In the genomic region with DNA sequence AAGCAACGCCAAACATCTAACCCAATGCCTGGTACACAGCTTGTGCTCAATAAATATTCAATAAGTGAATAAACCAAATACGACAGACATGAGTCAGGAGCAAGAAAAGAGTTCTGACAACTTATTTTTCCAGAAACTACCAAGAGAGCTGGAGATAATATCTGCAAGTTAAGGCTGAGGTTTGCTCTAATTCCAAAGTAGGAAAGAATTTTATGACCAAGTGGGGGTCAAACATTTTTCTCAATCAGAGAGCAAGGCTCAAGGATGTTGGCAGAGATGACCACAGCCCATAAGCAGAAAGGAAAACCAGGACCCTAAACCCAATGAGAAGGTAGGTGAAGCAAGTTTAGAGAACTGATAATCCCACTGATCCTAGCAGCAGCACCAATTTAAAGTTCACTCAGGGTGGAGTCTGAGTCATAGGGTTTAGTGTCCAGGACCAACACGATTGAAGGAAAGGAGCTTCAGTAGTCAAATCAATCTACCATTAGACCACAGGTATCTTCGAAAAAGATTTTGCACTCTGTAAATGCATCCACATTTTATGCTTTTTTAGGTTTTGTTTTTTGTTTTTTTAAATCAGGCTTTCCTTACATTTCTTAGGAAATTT, we compare ENCODE assay signal across 22 cellular contexts. TPM values are rescaled to one million over a fixed set of nuclear protein-coding genes. Genes with fewer than 3 reads are reported as not detected.
DNase-seq lines count a peak whose midpoint lies in the region; ATAC-seq and TF ChIP-seq lines count a peak whose summit lies in the region.
"Had no signal": no experiment of that assay in that cellular context is flagged by ENCODE, and none has a peak within 500 bp of the region (broad histone marks: within the 10 kb centered on the region; RNA-seq: fewer than 3 reads in every experiment).

No MANE protein-coding gene starts in this region.

- H4K20me1 ChIP-seq in osteoblast (ENCODE audit: insufficient read depth, low read length), result no peaks in the 10 kb centered on the region

- H3K4me3 ChIP-seq in adipocyte (ENCODE audit: low read length) (no peak overlapping the region), osteoblast (ENCODE audit: insufficient read depth, low read length) (no peak overlapping the region)
- H3K4me3 ChIP-seq: pancreas, thyroid gland had no signal

- H3K9me3 ChIP-seq in adipocyte (ENCODE audit: control insufficient read depth, low read length), result no peaks in the 10 kb centered on the region
- no peaks in the 10 kb centered on the region for H3K9me3 ChIP-seq in osteoblast (ENCODE audit: low read depth, low read length)
- H3K9me3 ChIP-seq: pancreas, thyroid gland had no signal

- H3K4me2 ChIP-seq in osteoblast (ENCODE audit: insufficient read depth, low read length), result no peak overlapping the region

- H3K79me2 ChIP-seq in osteoblast (ENCODE audit: insufficient read depth, low read length), result no peaks in the 10 kb centered on the region

- H3K36me3 ChIP-seq in adipocyte (ENCODE audit: control insufficient read depth, insufficient read depth, low read length, severe bottlenecking) (no peaks in the 10 kb centered on the region), osteoblast (ENCODE audit: insufficient read depth, low read length) (no peaks in the 10 kb centered on the region)
- H3K36me3 ChIP-seq: pancreas, thyroid gland had no signal

- peaks cover 2% of the 10 kb centered on the region for H3K4me1 ChIP-seq in adipocyte (ENCODE audit: control insufficient read depth, insufficient read depth, low read length)
- peaks cover 8% of the 10 kb centered on the region for H3K4me1 ChIP-seq in osteoblast (ENCODE audit: insufficient read depth, low read length)

- no peak overlapping the region for H3K27ac ChIP-seq in osteoblast (ENCODE audit: low read depth, low read length)
- H3K27ac ChIP-seq: pancreas, thyroid gland had no signal

- no peaks in the 10 kb centered on the region for H3K27me3 ChIP-seq in adipocyte (replicated peaks; ENCODE audit: control insufficient read depth, insufficient read depth, low read length)
- H3K27me3 ChIP-seq in osteoblast (ENCODE audit: insufficient read depth, low read length), result no peaks in the 10 kb centered on the region
- H3K27me3 ChIP-seq: pancreas, thyroid gland had no signal

- ATAC-seq in HG03135 (IDR thresholded peaks at IDR 0.05; ENCODE audit: unreplicated experiment), result no peak
- ATAC-seq in HG02840 (IDR thresholded peaks at IDR 0.05; ENCODE audit: low FRiP score, unreplicated experiment), result no peak
- ATAC-seq: CD8-positive, alpha-beta T cell; naive thymus-derived CD8-positive, alpha-beta T cell; pancreas; stimulated activated naive CD8-positive, alpha-beta T cell treated with anti-CD3 and anti-CD28 coated beads, Interleukin-15, Interleukin-2, amounts not matched to agents 100 U/mL and 50 U/mL, for 24 hours had no signal

- no peak for TF ChIP-seq CTCF in osteoblast (IDR thresholded peaks at IDR 0.05; ENCODE audit: extremely low read depth, low read depth, low read length)

- no peak overlapping the region for H2AFZ ChIP-seq in osteoblast (ENCODE audit: low read length)

- peak; percentile 67 for DNase-seq in EH (ENCODE audit: low read depth)
- DNase-seq in HCEC 1CT, result peak; percentile 19
- peak; percentile 40 for DNase-seq in adipocyte (ENCODE audit: low read depth)
- peak; percentile 82 for DNase-seq in osteoblast (ENCODE audit: insufficient read length, low spot score, missing footprints)
- DNase-seq in HPDE6-E6E7 (ENCODE audit: extremely low spot score), result no peak
- DNase-seq: activated effector memory CD4-positive, alpha-beta T cell treated with anti-CD3 and anti-CD28 coated beads, Interleukin-2, amount 50 U/mL, for 16 hours; CD8-positive, alpha-beta T cell; central memory CD4-positive, alpha-beta T cell; erythroblast; H9; left cardiac atrium; naive thymus-derived CD8-positive, alpha-beta T cell; NCI-H1417; NCI-H524 treated with DMSO at 0.1 percent for 48 hours; pancreas; SHP77 treated with DMSO at 0.1 percent for 48 hours; stimulated activated CD4-positive, alpha-beta T cell treated with anti-CD3 and anti-CD28 coated beads, Interleukin-2, amount 100 ng/mL, for 24 hours; stimulated activated naive CD8-positive, alpha-beta T cell treated with anti-CD3 and anti-CD28 coated beads, Interleukin-15, Interleukin-2, amounts not matched to agents 100 U/mL and 50 U/mL, for 24 hours; T-helper 1 cell; thyroid gland had no signal

- no peak overlapping the region for H3K9ac ChIP-seq in adipocyte (ENCODE audit: low read length)

RNA-seq across cellular contexts. Expression of a gene that starts 49.3 kb away (rescaled TPM):
- total RNA-seq in osteoblast, result 0.88 and 1.4 TPM in 2 replicates
